ENCODE assay signal across 23 cellular contexts in the genomic region with DNA sequence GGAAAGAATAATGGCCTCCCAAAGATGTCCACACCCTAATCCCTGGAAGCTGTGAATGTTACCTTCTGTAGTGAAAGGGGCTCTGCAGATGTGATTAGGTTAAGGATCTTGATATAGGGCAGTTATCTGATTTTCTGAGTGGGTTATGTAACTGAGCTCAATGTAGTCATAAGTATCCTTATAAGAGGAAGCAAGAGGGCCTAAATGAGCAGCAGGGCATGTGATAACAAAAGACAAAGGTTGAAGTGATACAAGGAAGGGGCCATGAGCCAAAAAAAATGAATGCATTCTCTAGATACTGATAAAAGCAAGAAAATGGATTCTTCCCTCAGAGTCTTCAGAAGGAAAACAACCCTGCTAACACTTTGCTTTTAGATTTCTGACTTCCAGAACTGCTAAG.
A peak's percentile ranks its signal among the peaks of the same experiment; 100 is the strongest.
DNase-seq lines count a peak whose midpoint lies in the region; ATAC-seq, FAIRE-seq and TF ChIP-seq lines count a peak whose summit lies in the region.
"Had no signal": no experiment of that assay in that cellular context is flagged by ENCODE, and none has a peak within 500 bp of the region (broad histone marks: within the 10 kb centered on the region; RNA-seq: fewer than 3 reads in every experiment).

No MANE protein-coding gene starts in this region.

- H3K27me3 ChIP-seq in endothelial cell of umbilical vein (ENCODE audit: control insufficient read depth in 2 of 2, insufficient read depth in 2 of 2, low read length in 2 of 2) = no peaks in the 10 kb centered on the region
- H3K27me3 ChIP-seq: testis had no signal

- H3K27ac ChIP-seq in endothelial cell of umbilical vein (ENCODE audit: insufficient read depth, low read depth, low read length) = no peak overlapping the region
- H3K27ac ChIP-seq: C4-2B, skin epidermis, testis had no signal

- no peaks in the 10 kb centered on the region for H3K9me1 ChIP-seq in endothelial cell of umbilical vein (replicated peaks; ENCODE audit: control insufficient read depth, extremely low read depth, insufficient read depth, low read length)

- no peaks in the 10 kb centered on the region for H3K4me1 ChIP-seq in endothelial cell of umbilical vein (ENCODE audit: control insufficient read depth, extremely low read depth, insufficient read depth, low read length)
- H3K4me1 ChIP-seq: testis had no signal

- no peaks in the 10 kb centered on the region for H3K9me3 Mint-ChIP-seq in T-cell
- H3K9me3 Mint-ChIP-seq: activated CD4-positive, alpha-beta T cell treated with anti-CD3 and anti-CD28 coated beads, Interleukin-2, amount 10 ng/mL, durations not matched to agents 24 days and 14 days; stimulated activated effector memory CD8-positive, alpha-beta T cell treated with anti-CD3 and anti-CD28 coated beads, Interleukin-12 subunit alpha, Interleukin-12 subunit beta, amount 100 ng/mL, for 72 hours had no signal

- H3K4me1 Mint-ChIP-seq in T-cell = peaks cover 31 to 39% (median 32%) of the 10 kb centered on the region in 3 donors

- no peak overlapping the region for H3K9ac ChIP-seq in endothelial cell of umbilical vein (replicated peaks; ENCODE audit: extremely low read depth, insufficient read depth, low read length)

- no peaks in the 10 kb centered on the region for H3K27me3 Mint-ChIP-seq in T-cell
- H3K27me3 Mint-ChIP-seq: activated CD4-positive, alpha-beta T cell treated with anti-CD3 and anti-CD28 coated beads, Interleukin-2, amount 10 ng/mL, durations not matched to agents 24 days and 14 days; brain had no signal

- DNase-seq in COLO829 (ENCODE audit: low spot score) (peak; percentile 9), MV-4-11 (lab: John Stamatoyannopoulos, UW) (peak; percentile 74), T-cell (no peak), endothelial cell of umbilical vein (ENCODE audit: low read depth, low spot score) (peak; percentile 8), NCI-H2171 (lab: John Stamatoyannopoulos, UW) (no peak), HK-2 (ENCODE audit: unreplicated experiment) (no peak), SW 1271 (lab: John Stamatoyannopoulos, UW) (no peak), NCI-H2107 (lab: John Stamatoyannopoulos, UW) (no peak)
- DNase-seq: activated CD4-positive, alpha-beta T cell treated with anti-CD3 and anti-CD28 coated beads, Interleukin-2, amount 10 ng/mL, durations not matched to agents 24 days and 14 days; GDM1; kidney glomerular epithelial cell; NCI-H1105; NCI-H2081 treated with DMSO at 0.1 percent for 48 hours; NCI-H526 treated with DMSO at 0.1 percent for 48 hours; stimulated activated CD4-positive, alpha-beta T cell treated with anti-CD3 and anti-CD28 coated beads, Interleukin-2, amount 100 ng/mL, for 24 hours; testis had no signal

- intact Hi-C loops in endothelial cell of umbilical vein (cut with micrococcal nuclease) = no loop called here

- TF ChIP-seq POLR2A in endothelial cell of umbilical vein (IDR thresholded peaks at IDR 0.05; ENCODE audit: low read depth, low read length) = no peak

- peak overlapping the region; percentile 2 to 33 for H3K27ac Mint-ChIP-seq in T-cell
- H3K27ac Mint-ChIP-seq: activated CD4-positive, alpha-beta T cell treated with anti-CD3 and anti-CD28 coated beads, Interleukin-2, amount 10 ng/mL, durations not matched to agents 24 days and 14 days; stimulated activated effector memory CD8-positive, alpha-beta T cell treated with anti-CD3 and anti-CD28 coated beads, Interleukin-12 subunit alpha, Interleukin-12 subunit beta, amount 100 ng/mL, for 72 hours had no signal

- no peak for TF ChIP-seq CTCF in endothelial cell of umbilical vein (IDR thresholded peaks at IDR 0.05; ENCODE audit: extremely low read depth in 1 of 2, insufficient read depth in 1 of 2, low read depth in 1 of 2, low read length in 2 of 2)

- no peak for ATAC-seq in T-cell (replicated peaks in 1 of 4)
- ATAC-seq: HCT116; stimulated activated effector memory CD8-positive, alpha-beta T cell treated with anti-CD3 and anti-CD28 coated beads, Interleukin-12 subunit alpha, Interleukin-12 subunit beta, amount 100 ng/mL, for 72 hours had no signal

- no peak overlapping the region for H3K4me3 ChIP-seq in endothelial cell of umbilical vein (replicated peaks in 1 of 3; ENCODE audit: insufficient read depth in 1 of 3, low read depth in 1 of 3, low read length in 3 of 3)
- H3K4me3 ChIP-seq: lung, skin epidermis, testis had no signal

- dilution Hi-C loops in endothelial cell of umbilical vein (cut with MboI; ENCODE audit: extremely low pct_ligation_motif_present, low sequenced_read_pairs) = no loop called here

- no peak overlapping the region for H2AFZ ChIP-seq in endothelial cell of umbilical vein (ENCODE audit: low read depth, low read length)

- H3K4me2 ChIP-seq in endothelial cell of umbilical vein (ENCODE audit: insufficient read depth, low read length) = no peak overlapping the region

- no TSS peak for BruUV-seq in endothelial cell of umbilical vein (replicated peaks; lab: Mats Ljungman, UMichigan)

- no peaks in the 10 kb centered on the region for H3K36me3 ChIP-seq in endothelial cell of umbilical vein (ENCODE audit: control insufficient read depth in 2 of 2, extremely low read depth in 1 of 2, insufficient read depth in 2 of 2, low read length in 2 of 2)

- no peaks in the 10 kb centered on the region for H3K79me2 ChIP-seq in endothelial cell of umbilical vein (ENCODE audit: control insufficient read depth, insufficient read depth, low read length)

- POLR2A ChIA-PET in T-cell (lab: Charles Lee) (interaction anchor here in 1 of 2 donors (0.6 kb wide), 1 partner anchor 432 kb away, joined by 3 read pairs; no protein-coding TSS in a partner anchor), endothelial cell of umbilical vein (lab: Charles Lee) (no interaction called here)

- peaks cover 22% of the 10 kb centered on the region for H3K36me3 Mint-ChIP-seq in T-cell

- CTCF ChIA-PET in T-cell (lab: Charles Lee) (no interaction called here), endothelial cell of umbilical vein (lab: Charles Lee) (interaction anchor here (0.8 kb wide), 1 partner anchor 22 kb away, joined by 3 read pairs; no protein-coding TSS in a partner anchor)

- H3K9me3 ChIP-seq in endothelial cell of umbilical vein (replicated peaks; ENCODE audit: control insufficient read depth, insufficient read depth, low read length) = no peaks in the 10 kb centered on the region
- H3K9me3 ChIP-seq: testis had no signal

- H3K4me3 Mint-ChIP-seq in T-cell = no peak overlapping the region
- H3K4me3 Mint-ChIP-seq: activated CD4-positive, alpha-beta T cell treated with anti-CD3 and anti-CD28 coated beads, Interleukin-2, amount 10 ng/mL, durations not matched to agents 24 days and 14 days; brain; stimulated activated effector memory CD8-positive, alpha-beta T cell treated with anti-CD3 and anti-CD28 coated beads, Interleukin-12 subunit alpha, Interleukin-12 subunit beta, amount 100 ng/mL, for 72 hours had no signal

- FAIRE-seq in endothelial cell of umbilical vein (lab: Jason Lieb, UNC) = peak; percentile 42
- FAIRE-seq: colon had no signal

- H4K20me1 ChIP-seq in endothelial cell of umbilical vein (replicated peaks; ENCODE audit: control insufficient read depth, extremely low read depth, insufficient read depth, low read length) = no peaks in the 10 kb centered on the region

TF ChIP-seq in endothelial cell of umbilical vein, 7 proteins besides CTCF, POLR2A, EP300 and RAD21:
- TF ChIP-seq EZH2 (IDR thresholded peaks at IDR 0.05; ENCODE audit: borderline replicate concordance, low read depth, low read length, severe bottlenecking) (no peak), JUN (IDR thresholded peaks at IDR 0.05; ENCODE audit: borderline replicate concordance, insufficient read depth, insufficient read length, low read depth) (no peak), GATA2 (IDR thresholded peaks at IDR 0.05; ENCODE audit: insufficient read depth, insufficient read length, low read depth, low read length) (no peak), POLR2AphosphoS5 (IDR thresholded peaks at IDR 0.05; ENCODE audit: insufficient read depth, low read depth, low read length) (no peak)

Comparison
In these comparisons a context has a peak if more than half of its experiments do, and no peak if none do; other contexts are left out.
1. DNase-seq: peak in COLO829 (single experiment), MV-4-11 (single experiment) and endothelial cell of umbilical vein (single experiment); none in T-cell (0 of 34), NCI-H2171 (single experiment), HK-2 (single experiment), SW 1271 (0 of 2) and NCI-H2107 (single experiment).